In the genomic region with DNA sequence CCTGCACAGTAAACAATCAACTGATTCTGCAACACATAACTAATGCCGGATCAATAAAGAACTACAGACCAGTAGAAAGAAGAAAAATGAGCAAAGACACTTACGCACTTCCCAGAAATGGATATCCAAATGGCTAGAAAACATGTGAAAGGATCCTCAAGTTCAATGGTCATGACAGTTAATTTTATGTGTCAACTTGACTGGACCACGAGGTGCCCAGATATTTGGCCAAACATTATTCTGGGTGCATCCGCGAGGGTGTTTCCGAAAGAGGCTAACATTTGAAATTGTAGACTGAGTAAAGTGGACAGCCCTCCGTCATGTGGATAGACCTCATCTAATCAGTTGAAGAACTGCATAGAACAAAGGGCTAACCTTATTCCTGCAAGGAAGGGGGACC, we compare ENCODE assay signal across 20 cellular contexts.
DNase-seq lines count a peak whose midpoint lies in the region; ATAC-seq and TF ChIP-seq lines count a peak whose summit lies in the region.
"Had no signal": no experiment of that assay in that cellular context is flagged by ENCODE, and none has a peak within 500 bp of the region (broad histone marks: within the 10 kb centered on the region; RNA-seq: fewer than 3 reads in every experiment).

No MANE protein-coding gene starts in this region.

- H3K27ac ChIP-seq in left ventricle myocardium inferior (replicated peaks): peak overlapping the region; percentile 60
- no peak overlapping the region for H3K27ac ChIP-seq in BLaER1
- H3K27ac ChIP-seq: C4-2B, GM23248 had no signal

- peaks cover 43% of the 10 kb centered on the region for H3K4me1 Mint-ChIP-seq in activated B cell treated with CpG ODN at 0.5 μM for 24 hours
- peaks cover 7% of the 10 kb centered on the region for H3K4me1 Mint-ChIP-seq in activated T-helper 2 cell treated with anti-CD3 and anti-CD28 coated beads, Interferon-gamma antibody, Interleukin-2, Interleukin-4, amounts not matched to agents 10 μg/mL and 5 μg/mL and 100 μg/mL, durations not matched to agents 14 hours and 24 hours and 36 hours (ENCODE audit: low read depth)

- no peak overlapping the region for H3K9ac ChIP-seq in BLaER1
- H3K9ac ChIP-seq: GM23248 had no signal

- CTCF ChIA-PET in activated B cell treated with CpG ODN at 0.5 μM for 24 hours (lab: Charles Lee): no interaction called here

- H3K4me3 Mint-ChIP-seq in activated B cell treated with CpG ODN at 0.5 μM for 24 hours: no peak overlapping the region
- no peak overlapping the region for H3K4me3 Mint-ChIP-seq in activated T-helper 2 cell treated with anti-CD3 and anti-CD28 coated beads, Interferon-gamma antibody, Interleukin-2, Interleukin-4, amounts not matched to agents 10 μg/mL and 5 μg/mL and 100 μg/mL, durations not matched to agents 14 hours and 24 hours and 36 hours (ENCODE audit: low read depth)
- H3K4me3 Mint-ChIP-seq: CD4-positive, CD25-positive, alpha-beta regulatory T cell; CD8-positive, alpha-beta T cell had no signal

- no peak for DNase-seq in left ventricle myocardium inferior
- no peak for DNase-seq in Right ventricle myocardium superior
- no peak for DNase-seq in activated B cell treated with CpG ODN at 0.5 μM for 24 hours
- DNase-seq in NCI-H2107 treated with DMSO at 0.1 percent for 48 hours (lab: John Stamatoyannopoulos, UW; ENCODE audit: unreplicated experiment): no peak
- no peak for DNase-seq in activated T-helper 2 cell treated with anti-CD3 and anti-CD28 coated beads, Interferon-gamma antibody, Interleukin-2, Interleukin-4, amounts not matched to agents 10 μg/mL and 5 μg/mL and 100 μg/mL, durations not matched to agents 14 hours and 24 hours and 36 hours (ENCODE audit: low spot score)
- DNase-seq in islet precursor cell: no peak
- DNase-seq: 8988T; ACHN; AML-193; Caco-2; CD4-positive, CD25-positive, alpha-beta regulatory T cell; CD8-positive, alpha-beta T cell; DMS153; DND-41; GM23248; H7; HCEC 1CT had no signal

- POLR2A ChIA-PET in activated B cell treated with CpG ODN at 0.5 μM for 24 hours (lab: Charles Lee): no interaction called here

- ATAC-seq in Right ventricle myocardium superior (ENCODE audit: poor library complexity): no peak
- no peak for ATAC-seq in activated B cell treated with CpG ODN at 0.5 μM for 24 hours (ENCODE audit: low read depth)
- ATAC-seq: A549; CD8-positive, alpha-beta T cell had no signal

- H3K27me3 ChIP-seq in left ventricle myocardium inferior (ENCODE audit: low read depth) (no peaks in the 10 kb centered on the region), BLaER1 (no peaks in the 10 kb centered on the region)

- TF ChIP-seq CTCF in left ventricle myocardium inferior (IDR thresholded peaks at IDR 0.05; ENCODE audit: borderline replicate concordance) (no peak), activated B cell treated with CpG ODN at 0.5 μM for 24 hours (IDR thresholded peaks at IDR 0.05) (no peak)

- H3K36me3 Mint-ChIP-seq in activated B cell treated with CpG ODN at 0.5 μM for 24 hours (ENCODE audit: low read depth): peaks cover 7% of the 10 kb centered on the region
- H3K36me3 Mint-ChIP-seq in activated T-helper 2 cell treated with anti-CD3 and anti-CD28 coated beads, Interferon-gamma antibody, Interleukin-2, Interleukin-4, amounts not matched to agents 10 μg/mL and 5 μg/mL and 100 μg/mL, durations not matched to agents 14 hours and 24 hours and 36 hours (ENCODE audit: low read depth): peaks cover 38% of the 10 kb centered on the region

- H3K27me3 Mint-ChIP-seq in activated B cell treated with CpG ODN at 0.5 μM for 24 hours: no peaks in the 10 kb centered on the region
- H3K27me3 Mint-ChIP-seq in activated T-helper 2 cell treated with anti-CD3 and anti-CD28 coated beads, Interferon-gamma antibody, Interleukin-2, Interleukin-4, amounts not matched to agents 10 μg/mL and 5 μg/mL and 100 μg/mL, durations not matched to agents 14 hours and 24 hours and 36 hours (ENCODE audit: low read depth): no peaks in the 10 kb centered on the region
- H3K27me3 Mint-ChIP-seq: CD4-positive, CD25-positive, alpha-beta regulatory T cell had no signal

- peaks cover 23% of the 10 kb centered on the region for H4K20me1 ChIP-seq in BLaER1

- H3K4me2 ChIP-seq in BLaER1: peak overlapping the region; percentile 84; the same call in 1 of the 2 replicates
- H3K4me2 ChIP-seq: A549 had no signal

- H3K4me1 ChIP-seq in left ventricle myocardium inferior: peaks cover 27% of the 10 kb centered on the region
- peaks cover 47% of the 10 kb centered on the region for H3K4me1 ChIP-seq in BLaER1
- H3K4me1 ChIP-seq: Caco-2 had no signal

- H3K4me3 ChIP-seq in left ventricle myocardium inferior (no peak overlapping the region), BLaER1 (no peak overlapping the region)
- H3K4me3 ChIP-seq: A549, GM23248 had no signal

- H3K27ac Mint-ChIP-seq in activated B cell treated with CpG ODN at 0.5 μM for 24 hours: peak overlapping the region; percentile 46
- H3K27ac Mint-ChIP-seq in activated T-helper 2 cell treated with anti-CD3 and anti-CD28 coated beads, Interferon-gamma antibody, Interleukin-2, Interleukin-4, amounts not matched to agents 10 μg/mL and 5 μg/mL and 100 μg/mL, durations not matched to agents 14 hours and 24 hours and 36 hours: no peak overlapping the region
- H3K27ac Mint-ChIP-seq: CD4-positive, CD25-positive, alpha-beta regulatory T cell; CD8-positive, alpha-beta T cell had no signal

- intact Hi-C loops in left ventricle myocardium inferior (cut with micrococcal nuclease): no loop called here
- intact Hi-C loops in Right ventricle myocardium superior (cut with DNase I): no loop called here
- intact Hi-C loops in activated B cell treated with CpG ODN at 0.5 μM for 24 hours (cut with micrococcal nuclease): loop anchor here (5.0 kb wide), 1 partner anchor 78 kb away; no protein-coding TSS in a partner anchor
- intact Hi-C loops in activated T-helper 2 cell treated with anti-CD3 and anti-CD28 coated beads, Interferon-gamma antibody, Interleukin-2, Interleukin-4, amounts not matched to agents 10 μg/mL and 5 μg/mL and 100 μg/mL, durations not matched to agents 14 hours and 24 hours and 36 hours (cut with micrococcal nuclease): no loop called here

- H3K36me3 ChIP-seq in left ventricle myocardium inferior (peaks cover 7% of the 10 kb centered on the region), BLaER1 (peaks cover 63% of the 10 kb centered on the region)

- peaks cover 5% of the 10 kb centered on the region for H3K9me3 Mint-ChIP-seq in activated B cell treated with CpG ODN at 0.5 μM for 24 hours
- H3K9me3 Mint-ChIP-seq in activated T-helper 2 cell treated with anti-CD3 and anti-CD28 coated beads, Interferon-gamma antibody, Interleukin-2, Interleukin-4, amounts not matched to agents 10 μg/mL and 5 μg/mL and 100 μg/mL, durations not matched to agents 14 hours and 24 hours and 36 hours: peaks cover 17% of the 10 kb centered on the region
- H3K9me3 Mint-ChIP-seq: CD4-positive, CD25-positive, alpha-beta regulatory T cell had no signal

- H3K9me3 ChIP-seq in left ventricle myocardium inferior (replicated peaks) (peaks cover 18% of the 10 kb centered on the region), BLaER1 (peaks cover 48% of the 10 kb centered on the region)
